In genomic region chr4:112636688-112637551, GRCh38 we compare ENCODE assay signal across 8 cellular contexts.
DNase-seq lines count a peak whose midpoint lies in the region; ATAC-seq, FAIRE-seq and TF ChIP-seq lines count a peak whose summit lies in the region.

Gene LARP7 (plus strand): TSS chr4:112637143. CDS start chr4:112644670, 7,527 bp downstream.
Gene ZGRF1 (minus strand): TSS chr4:112636909. CDS start chr4:112633176, 3,733 bp downstream.

- no peaks in the 10 kb centered on the region for H3K9me3 Mint-ChIP-seq in central memory CD8-positive, alpha-beta T cell

- TF ChIP-seq POLR2A in GM18951 (IDR thresholded peaks at IDR 0.05; ENCODE audit: extremely low read depth, insufficient read depth, insufficient read length): peak; percentile 56

- peaks cover 11% of the 10 kb centered on the region for H3K36me3 Mint-ChIP-seq in central memory CD8-positive, alpha-beta T cell (ENCODE audit: insufficient read depth)

- H3K4me3 Mint-ChIP-seq in central memory CD8-positive, alpha-beta T cell: no peak within 1 kb of the TSS

- peak; percentile 67 for TF ChIP-seq CTCF in AG09319 (IDR thresholded peaks at IDR 0.05; ENCODE audit: low read depth, low read length)

- peak; percentile 90 for ATAC-seq in HG03196 (IDR thresholded peaks at IDR 0.05; ENCODE audit: unreplicated experiment)
- ATAC-seq in central memory CD8-positive, alpha-beta T cell (replicated peaks; ENCODE audit: extremely low read depth, poor library complexity, severe bottlenecking): peak; percentile 93

- FAIRE-seq in islet of Langerhans (lab: Jason Lieb, UNC): peak; percentile 96

- H3K27me3 Mint-ChIP-seq in central memory CD8-positive, alpha-beta T cell: no peaks in the 10 kb centered on the region

- H3K27ac Mint-ChIP-seq in central memory CD8-positive, alpha-beta T cell (ENCODE audit: low read depth): no peak within 1 kb of the TSS

- H3K4me1 Mint-ChIP-seq in central memory CD8-positive, alpha-beta T cell: peaks cover 25% of the 10 kb centered on the region

- in situ Hi-C loops in GM18951 (cut with MboI; ENCODE audit: low sequenced_read_pairs, unreplicated experiment): loop anchor here (25.0 kb wide), 1 partner anchor 300 kb away; no protein-coding TSS in a partner anchor

- DNase-seq in AG09319 (ENCODE audit: extremely low read depth, low read depth): peak; percentile 97
- DNase-seq in NCI-H345 (lab: John Stamatoyannopoulos, UW): peak; percentile 98
- DNase-seq in activated CD4-positive, CD25-positive, alpha-beta regulatory T cell (lab: John Stamatoyannopoulos, UW): peak; percentile 88 to 96 (median 94)
- DNase-seq in central memory CD8-positive, alpha-beta T cell (ENCODE audit: low spot score in 2 of 2): peak; percentile 98
- DNase-seq in stimulated activated CD4-positive, alpha-beta T cell treated with anti-CD3 and anti-CD28 coated beads, Interleukin-12 subunit alpha, Interleukin-12 subunit beta, amount 100 ng/mL, for 4 hours: peak; percentile 93

Comparison
In these comparisons a context has a peak if more than half of its experiments do, and no peak if none do; other contexts are left out.
1. Peak in every context shown above with its lines: DNase-seq and ATAC-seq.